1 cellular context compared by ENCODE assay signal in the genomic region with DNA sequence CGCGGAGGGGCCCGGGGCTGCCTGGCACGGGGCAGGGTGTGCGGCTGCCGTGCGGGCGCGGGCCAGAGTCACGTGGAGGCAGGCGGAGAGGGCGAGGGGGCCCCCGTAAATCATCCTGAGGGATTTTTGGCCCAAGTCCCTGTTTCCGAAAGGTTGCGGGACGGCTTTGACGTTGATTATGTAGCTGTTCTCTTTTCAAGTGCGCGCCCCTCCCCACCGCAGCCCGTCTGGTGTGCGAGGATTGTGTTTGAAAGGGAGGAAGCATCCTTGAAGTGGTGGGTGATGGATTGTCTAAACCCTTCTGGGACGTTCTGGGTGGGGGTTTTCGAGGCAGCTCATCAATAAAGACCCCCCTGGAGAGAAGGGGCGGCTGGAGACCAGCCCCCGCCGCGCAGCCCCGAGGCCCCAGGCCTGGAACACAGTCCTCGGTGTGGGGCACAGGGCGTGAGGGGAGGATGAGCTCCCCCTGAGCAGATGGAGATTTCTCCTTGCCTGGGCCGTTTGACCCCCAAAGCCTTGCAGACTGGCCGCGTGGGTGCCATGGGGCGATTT.
TF ChIP-seq lines count a peak whose summit lies in the region.

No MANE protein-coding gene starts in this region.

TF ChIP-seq in HEK293, 187 proteins besides CTCF, POLR2A, EP300 and RAD21 (continued from another document):
- TF ChIP-seq ZBTB20 (tag by site-specific recombination; IDR thresholded peaks at IDR 0.05) (peak; percentile 51; the same call in 1 of the 2 replicates), ZNF266 (tag by site-specific recombination; IDR thresholded peaks at IDR 0.05; ENCODE audit: low read depth) (no peak), ZNF585B (tag by site-specific recombination; IDR thresholded peaks at IDR 0.05) (no peak), YY2 (tag by site-specific recombination; IDR thresholded peaks at IDR 0.05) (0 out of 2 replicates have a peak, but pooled peaks have one; percentile 3), ZBTB49 (tag by site-specific recombination; IDR thresholded peaks at IDR 0.05; ENCODE audit: low read depth) (no peak), ZFP37 (tag by site-specific recombination; IDR thresholded peaks at IDR 0.05) (no peak), ZNF248 (tag by site-specific recombination; IDR thresholded peaks at IDR 0.05) (no peak), ZEB2 (tag by site-specific recombination; IDR thresholded peaks at IDR 0.05) (no peak), ZNF394 (tag by site-specific recombination; IDR thresholded peaks at IDR 0.05; ENCODE audit: borderline replicate concordance) (no peak), ZFHX2 (tag by site-specific recombination; conservative IDR thresholded peaks at IDR 0.05) (no peak), MYNN (tag by site-specific recombination; IDR thresholded peaks at IDR 0.05; ENCODE audit: borderline replicate concordance) (no peak)
- TF ChIP-seq, protein P1, sequence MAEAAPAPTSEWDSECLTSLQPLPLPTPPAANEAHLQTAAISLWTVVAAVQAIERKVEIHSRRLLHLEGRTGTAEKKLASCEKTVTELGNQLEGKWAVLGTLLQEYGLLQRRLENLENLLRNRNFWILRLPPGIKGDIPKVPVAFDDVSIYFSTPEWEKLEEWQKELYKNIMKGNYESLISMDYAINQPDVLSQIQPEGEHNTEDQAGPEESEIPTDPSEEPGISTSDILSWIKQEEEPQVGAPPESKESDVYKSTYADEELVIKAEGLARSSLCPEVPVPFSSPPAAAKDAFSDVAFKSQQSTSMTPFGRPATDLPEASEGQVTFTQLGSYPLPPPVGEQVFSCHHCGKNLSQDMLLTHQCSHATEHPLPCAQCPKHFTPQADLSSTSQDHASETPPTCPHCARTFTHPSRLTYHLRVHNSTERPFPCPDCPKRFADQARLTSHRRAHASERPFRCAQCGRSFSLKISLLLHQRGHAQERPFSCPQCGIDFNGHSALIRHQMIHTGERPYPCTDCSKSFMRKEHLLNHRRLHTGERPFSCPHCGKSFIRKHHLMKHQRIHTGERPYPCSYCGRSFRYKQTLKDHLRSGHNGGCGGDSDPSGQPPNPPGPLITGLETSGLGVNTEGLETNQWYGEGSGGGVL (tag by site-specific recombination; IDR thresholded peaks at IDR 0.05), result no peak
